ENCODE assay signal across 21 cellular contexts in genomic region chr5:90353254-90353653, GRCh38. TPM values are rescaled to one million over a fixed set of nuclear protein-coding genes. Genes with fewer than 3 reads are reported as not detected.
DNase-seq lines count a peak whose midpoint lies in the region; ATAC-seq, FAIRE-seq and TF ChIP-seq lines count a peak whose summit lies in the region.
"Had no signal": no experiment of that assay in that cellular context is flagged by ENCODE, and none has a peak within 500 bp of the region (broad histone marks: within the 10 kb centered on the region; RNA-seq: fewer than 3 reads in every experiment).

No MANE protein-coding gene starts in this region.

- in situ Hi-C loops in GM13976 (cut with MboI; ENCODE audit: low sequenced_read_pairs, unreplicated experiment): no loop called here

- no peaks in the 10 kb centered on the region for H3K27me3 ChIP-seq in bronchial epithelial cell (ENCODE audit: control insufficient read depth, insufficient read depth, low read length)
- H3K27me3 ChIP-seq: cardiac muscle cell had no signal

- DNase-seq in bronchial epithelial cell (ENCODE audit: low read depth) (peak; percentile 81), DMS 273 treated with DMSO at 0.1 percent for 48 hours (lab: John Stamatoyannopoulos, UW) (no peak), GM13976 (ENCODE audit: low spot score) (no peak), AG20443 (ENCODE audit: low spot score) (no peak)
- DNase-seq: activated CD4-positive, alpha-beta T cell treated with anti-CD3 and anti-CD28 coated beads, Interleukin-2, amount 10 ng/mL, durations not matched to agents 7 days and 5 days; activated naive CD8-positive, alpha-beta T cell treated with anti-CD3 and anti-CD28 coated beads, Interleukin-2, amount 10 ng/mL, durations not matched to agents 7 days and 5 days; activated T-cell treated with anti-CD3 and anti-CD28 coated beads, Interleukin-2, amount 50 U/mL, for 1 hour; GM23248; KBM-7; left ventricle myocardium superior; naive B cell; NCI-H1417; NK-92 treated with Interleukin-12 subunit alpha and Interleukin-12 subunit beta, amount 100 ng/mL, for 24 hours; SHP77; stimulated activated CD4-positive, alpha-beta T cell treated with anti-CD3 and anti-CD28 coated beads, Interleukin-12 subunit alpha, Interleukin-12 subunit beta, amount 100 ng/mL, for 4 hours had no signal

- ATAC-seq in GM18867 (IDR thresholded peaks at IDR 0.05; ENCODE audit: unreplicated experiment) (peak; percentile 51), GM21515 (IDR thresholded peaks at IDR 0.05; ENCODE audit: unreplicated experiment) (peak; percentile 81), HG03066 (IDR thresholded peaks at IDR 0.05; ENCODE audit: low read depth, unreplicated experiment) (peak; percentile 78), GM19035 (IDR thresholded peaks at IDR 0.05; ENCODE audit: unreplicated experiment) (no peak)
- ATAC-seq: left ventricle myocardium superior had no signal

- TF ChIP-seq CTCF in bronchial epithelial cell (IDR thresholded peaks at IDR 0.05; ENCODE audit: insufficient read depth, low read length, severe bottlenecking) (no peak), GM13976 (IDR thresholded peaks at IDR 0.05; ENCODE audit: borderline replicate concordance, control extremely low read depth, extremely low read depth, insufficient read depth, missing control alignments) (no peak)

- peak; percentile 13 for FAIRE-seq in bronchial epithelial cell (lab: Jason Lieb, UNC)
- FAIRE-seq: G401.6 had no signal

- no peak overlapping the region for H3K4me3 ChIP-seq in bronchial epithelial cell (ENCODE audit: low read depth, low read length)
- H3K4me3 ChIP-seq: cardiac muscle cell, GM23248 had no signal

- H3K36me3 ChIP-seq in bronchial epithelial cell (ENCODE audit: control insufficient read depth, insufficient read depth, low read length): no peaks in the 10 kb centered on the region
- H3K36me3 ChIP-seq: cardiac muscle cell had no signal

RNA-seq across cellular contexts. Expression of gene CETN3, which starts 56.3 kb away (rescaled TPM):
- total RNA-seq in bronchial epithelial cell: 8.2 and 15.7 TPM in 2 replicates
